ENCODE assay signal across 10 cellular contexts in genomic region chr15:67104453-67104852, GRCh38. TPM values are rescaled to one million over a fixed set of nuclear protein-coding genes. Genes with fewer than 3 reads are reported as not detected.
A peak's percentile ranks its signal among the peaks of the same experiment; 100 is the strongest.
DNase-seq lines count a peak whose midpoint lies in the region; ATAC-seq and TF ChIP-seq lines count a peak whose summit lies in the region.
"Had no signal": no experiment of that assay in that cellular context is flagged by ENCODE, and none has a peak within 500 bp of the region (broad histone marks: within the 10 kb centered on the region; RNA-seq: fewer than 3 reads in every experiment).

No MANE protein-coding gene starts in this region.

- ATAC-seq in right cardiac atrium (no peak), HG02884 (IDR thresholded peaks at IDR 0.05; ENCODE audit: unreplicated experiment) (no peak)
- ATAC-seq: K562 had no signal

- peak overlapping the region; percentile 93 for H3K27ac Mint-ChIP-seq in Calu3 (ENCODE audit: unreplicated experiment)

- no TSS peak for BruUV-seq in Calu3 (replicated peaks; lab: Mats Ljungman, UMichigan)

- no peaks in the 10 kb centered on the region for H3K27me3 Mint-ChIP-seq in Calu3 (ENCODE audit: unreplicated experiment)

- DNase-seq in Calu3 (no peak), SJSA1 (ENCODE audit: low read depth in 1 of 2, low spot score in 2 of 2) (no peak), right cardiac atrium (no peak), DMS114 treated with DMSO at 0.1 percent for 48 hours (lab: John Stamatoyannopoulos, UW; ENCODE audit: unreplicated experiment) (no peak)
- DNase-seq in stimulated activated CD4-positive, alpha-beta T cell treated with anti-CD3 and anti-CD28 coated beads, Interleukin-2, amount 100 ng/mL, for 48 hours = no peak
- DNase-seq: anterior cingulate cortex, DMS79 treated with DMSO at 0.1 percent for 48 hours had no signal

- H3K4me3 Mint-ChIP-seq in Calu3 (ENCODE audit: low read depth, unreplicated experiment) = no peak overlapping the region

- peak overlapping the region; percentile 69 for H3K9ac ChIP-seq in skeletal muscle satellite cell (ENCODE audit: low read depth, low read length)

- CTCF ChIA-PET in Calu3 (lab: Charles Lee) = interaction anchor here (0.7 to 1.2 kb wide), 2 partner anchors 21 to 667 kb away, joined by 5 to 6 read pairs; no protein-coding TSS in a partner anchor

- H3K36me3 Mint-ChIP-seq in Calu3 (ENCODE audit: insufficient read depth, unreplicated experiment) = peaks cover 49% of the 10 kb centered on the region

- H3K27me3 ChIP-seq in SJSA1 (replicated peaks) (no peaks in the 10 kb centered on the region), right cardiac atrium (ENCODE audit: control insufficient read depth, insufficient read depth) (no peaks in the 10 kb centered on the region), skeletal muscle satellite cell (ENCODE audit: control insufficient read depth, insufficient read depth, low read length) (no peaks in the 10 kb centered on the region)

- H3K4me3 ChIP-seq in SJSA1 (no peak overlapping the region), right cardiac atrium (ENCODE audit: low read length) (no peak overlapping the region), skeletal muscle satellite cell (ENCODE audit: low read length) (no peak overlapping the region)
- H3K4me3 ChIP-seq: K562 had no signal

- intact Hi-C loops in Calu3 (cut with micrococcal nuclease; ENCODE audit: unreplicated experiment) (loop anchor here (2.0 kb wide), 1 partner anchor 14 kb away; no protein-coding TSS in a partner anchor), right cardiac atrium (cut with DNase I) (loop anchor here in 1 of 4 donors (10.0 kb wide), 1 partner anchor 60 kb away; no protein-coding TSS in a partner anchor)

- no peak for TF ChIP-seq CTCF in Calu3 (IDR thresholded peaks at IDR 0.05; ENCODE audit: unreplicated experiment)

- H3K36me3 ChIP-seq in SJSA1 = peaks cover 6% of the 10 kb centered on the region; the same call in 1 of the 2 replicates
- peaks cover 14% of the 10 kb centered on the region for H3K36me3 ChIP-seq in skeletal muscle satellite cell (ENCODE audit: insufficient read depth, low read length)

- no peaks in the 10 kb centered on the region for H3K4me1 Mint-ChIP-seq in Calu3 (ENCODE audit: low read depth, unreplicated experiment)

- 23% methylated on average over 8 of the region's 8 CpGs for WGBS in right cardiac atrium

- H3K4me1 ChIP-seq in SJSA1 (replicated peaks) (peaks cover 94% of the 10 kb centered on the region), right cardiac atrium (ENCODE audit: control insufficient read depth, insufficient read depth, low read length) (peaks cover 50% of the 10 kb centered on the region), skeletal muscle satellite cell (ENCODE audit: control insufficient read depth, insufficient read depth, low read length) (peaks cover 82% of the 10 kb centered on the region)

- peak overlapping the region; percentile 54 for H3K4me2 ChIP-seq in skeletal muscle satellite cell (ENCODE audit: low read length)

- H3K27ac ChIP-seq in SJSA1 (peak overlapping the region; percentile 99), right cardiac atrium (ENCODE audit: low read length) (peak overlapping the region; percentile 15)

- H3K9me3 ChIP-seq in SJSA1 (replicated peaks) (no peaks in the 10 kb centered on the region), right cardiac atrium (ENCODE audit: control insufficient read depth, low read length) (no peaks in the 10 kb centered on the region), skeletal muscle satellite cell (replicated peaks; ENCODE audit: low read length) (no peaks in the 10 kb centered on the region)

- no peaks in the 10 kb centered on the region for H3K9me3 Mint-ChIP-seq in Calu3 (ENCODE audit: low read depth, unreplicated experiment)

RNA-seq across cellular contexts. Expression of gene SMAD3, which starts 39.1 kb away (rescaled TPM):
- total RNA-seq in Calu3 (2022) = 121 and 147 TPM in 2 replicates
- total RNA-seq in SJSA1 (2014; rRNA removed; shearing (Covaris generic)) = 19.5 and 22.0 TPM in 2 replicates
- 10 to 100 TPM; 29.2 to 40.5 (median 30.5) TPM for total RNA-seq in right cardiac atrium
- 9.9 TPM for polyA plus RNA-seq in right cardiac atrium
- 18.3 and 32.1 TPM in 2 replicates for total RNA-seq in skeletal muscle satellite cell (2012; rRNA removed)
